Comparison of ENCODE assay signal across 13 cellular contexts in genomic region chr13:44236370-44236769, GRCh38.
A peak's percentile ranks its signal among the peaks of the same experiment; 100 is the strongest.
DNase-seq lines count a peak whose midpoint lies in the region; ATAC-seq, FAIRE-seq and TF ChIP-seq lines count a peak whose summit lies in the region.
"Had no signal": no experiment of that assay in that cellular context is flagged by ENCODE, and none has a peak within 500 bp of the region (broad histone marks: within the 10 kb centered on the region; RNA-seq: fewer than 3 reads in every experiment).

No MANE protein-coding gene starts in this region.

- H3K27me3 Mint-ChIP-seq in activated naive CD8-positive, alpha-beta T cell treated with anti-CD3 and anti-CD28 coated beads, Interleukin-2, amount 50 U/mL, for 24 hours: peaks cover 4% of the 10 kb centered on the region
- peaks cover 40% of the 10 kb centered on the region for H3K27me3 Mint-ChIP-seq in activated T-helper 1 cell treated with anti-CD3 and anti-CD28 coated beads, Interleukin-12 subunit alpha, Interleukin-12 subunit beta, Interleukin-2, Interleukin-4 antibody, amounts not matched to agents 30 ng/mL and 10 ng/mL and 1 ng/mL, durations not matched to agents 14 hours and 24 hours and 36 hours (ENCODE audit: insufficient read depth)

- H3K9me3 ChIP-seq in BLaER1: peaks cover 25% of the 10 kb centered on the region
- H3K9me3 ChIP-seq in right cardiac atrium (ENCODE audit: control insufficient read depth, low read length): no peaks in the 10 kb centered on the region
- H3K9me3 ChIP-seq in skeletal muscle satellite cell (replicated peaks; ENCODE audit: low read length): no peaks in the 10 kb centered on the region

- H3K4me1 ChIP-seq in BLaER1 (peaks cover 73% of the 10 kb centered on the region), right cardiac atrium (ENCODE audit: control insufficient read depth, insufficient read depth, low read length) (peaks cover 20% of the 10 kb centered on the region), skeletal muscle satellite cell (ENCODE audit: control insufficient read depth, insufficient read depth, low read length) (peaks cover 50% of the 10 kb centered on the region)

- WGBS in right cardiac atrium: 66% methylated on average over 1 of the region's 1 CpG

- DNase-seq in choroid plexus epithelial cell (ENCODE audit: low read depth) (peak; percentile 60), right cardiac atrium (no peak), HTR-8/SVneo (ENCODE audit: insufficient read length, low spot score) (no peak)
- no peak for DNase-seq in activated naive CD8-positive, alpha-beta T cell treated with anti-CD3 and anti-CD28 coated beads, Interleukin-2, amount 50 U/mL, for 24 hours
- no peak for DNase-seq in activated T-helper 1 cell treated with anti-CD3 and anti-CD28 coated beads, Interleukin-12 subunit alpha, Interleukin-12 subunit beta, Interleukin-2, Interleukin-4 antibody, amounts not matched to agents 30 ng/mL and 10 ng/mL and 1 ng/mL, durations not matched to agents 14 hours and 24 hours and 36 hours (ENCODE audit: low spot score)
- DNase-seq: activated T-cell treated with anti-CD3 and anti-CD28 coated beads, Interleukin-2, amount 50 U/mL, for 1 hour; NCI-H69; SIG-M5 had no signal

- peaks cover 10% of the 10 kb centered on the region for H3K4me1 Mint-ChIP-seq in activated naive CD8-positive, alpha-beta T cell treated with anti-CD3 and anti-CD28 coated beads, Interleukin-2, amount 50 U/mL, for 24 hours
- peaks cover 15% of the 10 kb centered on the region for H3K4me1 Mint-ChIP-seq in activated T-helper 1 cell treated with anti-CD3 and anti-CD28 coated beads, Interleukin-12 subunit alpha, Interleukin-12 subunit beta, Interleukin-2, Interleukin-4 antibody, amounts not matched to agents 30 ng/mL and 10 ng/mL and 1 ng/mL, durations not matched to agents 14 hours and 24 hours and 36 hours (ENCODE audit: low read depth)

- H3K4me3 ChIP-seq in BLaER1: no peak overlapping the region
- H3K4me3 ChIP-seq in choroid plexus epithelial cell (ENCODE audit: low read depth, low read length): no peak overlapping the region
- H3K4me3 ChIP-seq in right cardiac atrium (ENCODE audit: low read length): no peak overlapping the region
- H3K4me3 ChIP-seq in skeletal muscle satellite cell (ENCODE audit: low read length): no peak overlapping the region

- H3K27ac ChIP-seq in BLaER1 (peak overlapping the region; percentile 29; the same call in 1 of the 2 replicates), right cardiac atrium (ENCODE audit: low read length) (peak overlapping the region; percentile 97)

- H3K36me3 Mint-ChIP-seq in activated naive CD8-positive, alpha-beta T cell treated with anti-CD3 and anti-CD28 coated beads, Interleukin-2, amount 50 U/mL, for 24 hours (ENCODE audit: low read depth): no peaks in the 10 kb centered on the region
- no peaks in the 10 kb centered on the region for H3K36me3 Mint-ChIP-seq in activated T-helper 1 cell treated with anti-CD3 and anti-CD28 coated beads, Interleukin-12 subunit alpha, Interleukin-12 subunit beta, Interleukin-2, Interleukin-4 antibody, amounts not matched to agents 30 ng/mL and 10 ng/mL and 1 ng/mL, durations not matched to agents 14 hours and 24 hours and 36 hours (ENCODE audit: low read depth)
- H3K36me3 Mint-ChIP-seq: WTC11 had no signal

- ATAC-seq in right cardiac atrium (peak; percentile 46 to 59), HG02870 (IDR thresholded peaks at IDR 0.05; ENCODE audit: unreplicated experiment) (no peak)
- ATAC-seq in activated naive CD8-positive, alpha-beta T cell treated with anti-CD3 and anti-CD28 coated beads, Interleukin-2, amount 50 U/mL, for 24 hours: no peak
- ATAC-seq: WTC11 had no signal

- H3K9ac ChIP-seq in BLaER1 (no peak overlapping the region), skeletal muscle satellite cell (ENCODE audit: low read depth, low read length) (peak overlapping the region; percentile 44)

- no peak overlapping the region for H3K27ac Mint-ChIP-seq in activated naive CD8-positive, alpha-beta T cell treated with anti-CD3 and anti-CD28 coated beads, Interleukin-2, amount 50 U/mL, for 24 hours
- H3K27ac Mint-ChIP-seq in activated T-helper 1 cell treated with anti-CD3 and anti-CD28 coated beads, Interleukin-12 subunit alpha, Interleukin-12 subunit beta, Interleukin-2, Interleukin-4 antibody, amounts not matched to agents 30 ng/mL and 10 ng/mL and 1 ng/mL, durations not matched to agents 14 hours and 24 hours and 36 hours: no peak overlapping the region
- H3K27ac Mint-ChIP-seq: WTC11 had no signal

- no peak overlapping the region for H3K4me3 Mint-ChIP-seq in activated naive CD8-positive, alpha-beta T cell treated with anti-CD3 and anti-CD28 coated beads, Interleukin-2, amount 50 U/mL, for 24 hours
- H3K4me3 Mint-ChIP-seq in activated T-helper 1 cell treated with anti-CD3 and anti-CD28 coated beads, Interleukin-12 subunit alpha, Interleukin-12 subunit beta, Interleukin-2, Interleukin-4 antibody, amounts not matched to agents 30 ng/mL and 10 ng/mL and 1 ng/mL, durations not matched to agents 14 hours and 24 hours and 36 hours: no peak overlapping the region
- H3K4me3 Mint-ChIP-seq: WTC11 had no signal

- H3K27me3 ChIP-seq in BLaER1 (no peaks in the 10 kb centered on the region), right cardiac atrium (ENCODE audit: control insufficient read depth, insufficient read depth) (no peaks in the 10 kb centered on the region), skeletal muscle satellite cell (ENCODE audit: control insufficient read depth, insufficient read depth, low read length) (no peaks in the 10 kb centered on the region)

- H3K36me3 ChIP-seq in BLaER1 (no peaks in the 10 kb centered on the region), skeletal muscle satellite cell (ENCODE audit: insufficient read depth, low read length) (no peaks in the 10 kb centered on the region)

- no peak for FAIRE-seq in HTR-8/SVneo (lab: Jason Lieb, UNC)
- FAIRE-seq: GM18507 had no signal

- peak overlapping the region; percentile 68 for H3K4me2 ChIP-seq in BLaER1
- H3K4me2 ChIP-seq in skeletal muscle satellite cell (ENCODE audit: low read length): peak overlapping the region; percentile 62

- no peaks in the 10 kb centered on the region for H4K20me1 ChIP-seq in BLaER1

- intact Hi-C loops in right cardiac atrium (cut with DNase I): loop anchor here in 1 of 4 donors (10.0 kb wide), 1 partner anchor 198 kb away; no protein-coding TSS in a partner anchor
- intact Hi-C loops in activated T-helper 1 cell treated with anti-CD3 and anti-CD28 coated beads, Interleukin-12 subunit alpha, Interleukin-12 subunit beta, Interleukin-2, Interleukin-4 antibody, amounts not matched to agents 30 ng/mL and 10 ng/mL and 1 ng/mL, durations not matched to agents 14 hours and 24 hours and 36 hours (cut with micrococcal nuclease): loop anchor here (2.0 kb wide), 1 partner anchor 38 kb away; no protein-coding TSS in a partner anchor

- no peak for TF ChIP-seq CTCF in choroid plexus epithelial cell (conservative IDR thresholded peaks at IDR 0.05; ENCODE audit: low read depth, low read length)

- H3K9me3 Mint-ChIP-seq in activated naive CD8-positive, alpha-beta T cell treated with anti-CD3 and anti-CD28 coated beads, Interleukin-2, amount 50 U/mL, for 24 hours: no peaks in the 10 kb centered on the region
- H3K9me3 Mint-ChIP-seq in activated T-helper 1 cell treated with anti-CD3 and anti-CD28 coated beads, Interleukin-12 subunit alpha, Interleukin-12 subunit beta, Interleukin-2, Interleukin-4 antibody, amounts not matched to agents 30 ng/mL and 10 ng/mL and 1 ng/mL, durations not matched to agents 14 hours and 24 hours and 36 hours: no peaks in the 10 kb centered on the region
- H3K9me3 Mint-ChIP-seq: WTC11 had no signal

Comparison
In these comparisons a context has a peak if more than half of its experiments do, and no peak if none do; other contexts are left out.
1. ATAC-seq: peak in right cardiac atrium (2 of 2); none in activated naive CD8-positive, alpha-beta T cell treated with anti-CD3 and anti-CD28 coated beads, Interleukin-2, amount 50 U/mL, for 24 hours (single experiment) and HG02870 (single experiment).